In genomic region chr3:194250104-194251002, GRCh38 we compare ENCODE assay signal across 10 cellular contexts.
DNase-seq lines count a peak whose midpoint lies in the region; ATAC-seq and TF ChIP-seq lines count a peak whose summit lies in the region.
"Had no signal": no experiment of that assay in that cellular context is flagged by ENCODE, and none has a peak within 500 bp of the region (broad histone marks: within the 10 kb centered on the region; RNA-seq: fewer than 3 reads in every experiment).

No MANE protein-coding gene starts in this region.

- WGBS in right lobe of liver (ENCODE audit: insufficient coverage, low coverage, low lambda C conversion rate, missing lambda C conversion rate) = 10% methylated on average over 9 of the region's 20 CpGs
- WGBS in upper lobe of left lung, 2 donors = 51 to 58% methylated on average over 13 to 20 of the region's 20 CpGs

- POLR2A ChIA-PET in activated CD8-positive, alpha-beta T cell treated with anti-CD3 and anti-CD28 coated beads, Interleukin-2, amount 10 ng/mL, durations not matched to agents 7 days and 5 days (lab: Charles Lee) = interaction anchor here (0.6 kb wide), 1 partner anchor 738 kb away, joined by 3 read pairs; no protein-coding TSS in a partner anchor
- POLR2A ChIA-PET in activated CD8-positive, alpha-beta T cell treated with anti-CD3 and anti-CD28 coated beads for 36 hours (lab: Charles Lee) = no interaction called here

- TF ChIP-seq CTCF in activated CD8-positive, alpha-beta T cell treated with anti-CD3 and anti-CD28 coated beads for 36 hours (IDR thresholded peaks at IDR 0.05) = no peak
- TF ChIP-seq CTCF in choroid plexus epithelial cell (conservative IDR thresholded peaks at IDR 0.05; ENCODE audit: low read depth, low read length) (no peak), right lobe of liver (IDR thresholded peaks at IDR 0.05) (no peak), upper lobe of left lung (IDR thresholded peaks at IDR 0.05) (no peak)

- no peaks in the 10 kb centered on the region for H3K9me3 ChIP-seq in right lobe of liver
- no peaks in the 10 kb centered on the region for H3K9me3 ChIP-seq in upper lobe of left lung

- no peak for ATAC-seq in activated CD8-positive, alpha-beta T cell treated with anti-CD3 and anti-CD28 coated beads, Interleukin-2, amount 10 ng/mL, durations not matched to agents 7 days and 5 days
- ATAC-seq in activated CD8-positive, alpha-beta T cell treated with anti-CD3 and anti-CD28 coated beads for 36 hours = no peak
- ATAC-seq in right lobe of liver (peak; percentile 48 to 64 (median 61)), upper lobe of left lung (ENCODE audit: low FRiP score in 2 of 2) (peak; percentile 5 to 75), GM21786 (IDR thresholded peaks at IDR 0.05; ENCODE audit: unreplicated experiment) (no peak), HG03097 (IDR thresholded peaks at IDR 0.05; ENCODE audit: low FRiP score, unreplicated experiment) (no peak)
- ATAC-seq: natural killer cell had no signal

- H3K9me3 Mint-ChIP-seq in activated CD8-positive, alpha-beta T cell treated with anti-CD3 and anti-CD28 coated beads, Interleukin-2, amount 10 ng/mL, durations not matched to agents 7 days and 5 days (ENCODE audit: insufficient read depth) = no peaks in the 10 kb centered on the region
- H3K9me3 Mint-ChIP-seq in activated CD8-positive, alpha-beta T cell treated with anti-CD3 and anti-CD28 coated beads for 36 hours = no peaks in the 10 kb centered on the region
- H3K9me3 Mint-ChIP-seq: natural killer cell had no signal

- H3K27me3 Mint-ChIP-seq in activated CD8-positive, alpha-beta T cell treated with anti-CD3 and anti-CD28 coated beads, Interleukin-2, amount 10 ng/mL, durations not matched to agents 7 days and 5 days (ENCODE audit: low read depth) = peaks cover 19% of the 10 kb centered on the region
- H3K27me3 Mint-ChIP-seq in activated CD8-positive, alpha-beta T cell treated with anti-CD3 and anti-CD28 coated beads for 36 hours = no peaks in the 10 kb centered on the region

- no peak for TF ChIP-seq EP300 in upper lobe of left lung (IDR thresholded peaks at IDR 0.05)

- H3K27ac ChIP-seq in right lobe of liver = peak overlapping the region; percentile 47 to 91 (median 83)
- no peak overlapping the region for H3K27ac ChIP-seq in upper lobe of left lung

- peaks cover 0 to 44% (median 24%) of the 10 kb centered on the region in 4 donors for H3K4me1 ChIP-seq in right lobe of liver
- peaks cover 10 to 28% (median 16%) of the 10 kb centered on the region in 4 donors for H3K4me1 ChIP-seq in upper lobe of left lung

- intact Hi-C loops in activated CD8-positive, alpha-beta T cell treated with anti-CD3 and anti-CD28 coated beads for 36 hours (cut with micrococcal nuclease) = no loop called here
- intact Hi-C loops in right lobe of liver (cut with DNase I) = no loop called here

- TF ChIP-seq POLR2A in right lobe of liver (IDR thresholded peaks at IDR 0.05) (no peak), upper lobe of left lung (IDR thresholded peaks at IDR 0.05) (no peak)

- no peak overlapping the region for H3K4me3 Mint-ChIP-seq in activated CD8-positive, alpha-beta T cell treated with anti-CD3 and anti-CD28 coated beads, Interleukin-2, amount 10 ng/mL, durations not matched to agents 7 days and 5 days
- H3K4me3 Mint-ChIP-seq in activated CD8-positive, alpha-beta T cell treated with anti-CD3 and anti-CD28 coated beads for 36 hours = no peak overlapping the region
- H3K4me3 Mint-ChIP-seq: natural killer cell had no signal

- H3K27me3 ChIP-seq in right lobe of liver (no peaks in the 10 kb centered on the region), upper lobe of left lung (no peaks in the 10 kb centered on the region)

- CTCF ChIA-PET in activated CD8-positive, alpha-beta T cell treated with anti-CD3 and anti-CD28 coated beads, Interleukin-2, amount 10 ng/mL, durations not matched to agents 7 days and 5 days (lab: Charles Lee) = interaction anchor here (1.0 to 1.3 kb wide), 2 partner anchors 10 to 65 kb away, joined by 3 read pairs; no protein-coding TSS in a partner anchor
- CTCF ChIA-PET in activated CD8-positive, alpha-beta T cell treated with anti-CD3 and anti-CD28 coated beads for 36 hours (lab: Charles Lee) = no interaction called here

- H3K27ac Mint-ChIP-seq in activated CD8-positive, alpha-beta T cell treated with anti-CD3 and anti-CD28 coated beads, Interleukin-2, amount 10 ng/mL, durations not matched to agents 7 days and 5 days = peak overlapping the region; percentile 28
- H3K27ac Mint-ChIP-seq in activated CD8-positive, alpha-beta T cell treated with anti-CD3 and anti-CD28 coated beads for 36 hours = no peak overlapping the region
- H3K27ac Mint-ChIP-seq: natural killer cell had no signal

- H3K36me3 Mint-ChIP-seq in activated CD8-positive, alpha-beta T cell treated with anti-CD3 and anti-CD28 coated beads, Interleukin-2, amount 10 ng/mL, durations not matched to agents 7 days and 5 days (ENCODE audit: low read depth) = no peaks in the 10 kb centered on the region
- H3K36me3 Mint-ChIP-seq in activated CD8-positive, alpha-beta T cell treated with anti-CD3 and anti-CD28 coated beads for 36 hours (ENCODE audit: low read depth) = no peaks in the 10 kb centered on the region
- H3K36me3 Mint-ChIP-seq: natural killer cell had no signal

- no peak overlapping the region for H3K4me3 ChIP-seq in choroid plexus epithelial cell (ENCODE audit: low read depth, low read length)
- H3K4me3 ChIP-seq in right lobe of liver = peak overlapping the region in 2 of 3 donors; percentile 29 to 39
- no peak overlapping the region for H3K4me3 ChIP-seq in upper lobe of left lung

- DNase-seq in activated CD8-positive, alpha-beta T cell treated with anti-CD3 and anti-CD28 coated beads, Interleukin-2, amount 10 ng/mL, durations not matched to agents 7 days and 5 days = no peak
- no peak for DNase-seq in activated CD8-positive, alpha-beta T cell treated with anti-CD3 and anti-CD28 coated beads for 36 hours
- DNase-seq in choroid plexus epithelial cell (ENCODE audit: low read depth) (peak; percentile 58), right lobe of liver (peak; percentile 79 to 88 (median 88)), upper lobe of left lung (peak; percentile 32 to 33), SKM-1 (lab: John Stamatoyannopoulos, UW; ENCODE audit: unreplicated experiment) (no peak)
- DNase-seq: natural killer cell, NCI-H446 treated with DMSO at 0.1 percent for 48 hours had no signal

- H3K36me3 ChIP-seq in right lobe of liver (no peaks in the 10 kb centered on the region), upper lobe of left lung (no peaks in the 10 kb centered on the region)

- peaks cover 12% of the 10 kb centered on the region for H3K4me1 Mint-ChIP-seq in activated CD8-positive, alpha-beta T cell treated with anti-CD3 and anti-CD28 coated beads, Interleukin-2, amount 10 ng/mL, durations not matched to agents 7 days and 5 days (ENCODE audit: low read depth)
- H3K4me1 Mint-ChIP-seq in activated CD8-positive, alpha-beta T cell treated with anti-CD3 and anti-CD28 coated beads for 36 hours (ENCODE audit: low read depth) = peaks cover 3% of the 10 kb centered on the region

Comparison
In these comparisons a context has a peak if more than half of its experiments do, and no peak if none do; other contexts are left out.
1. ATAC-seq: peak in right lobe of liver (4 of 4) and upper lobe of left lung (2 of 2); none in activated CD8-positive, alpha-beta T cell treated with anti-CD3 and anti-CD28 coated beads, Interleukin-2, amount 10 ng/mL, durations not matched to agents 7 days and 5 days (single experiment), activated CD8-positive, alpha-beta T cell treated with anti-CD3 and anti-CD28 coated beads for 36 hours (single experiment), GM21786 (single experiment) and HG03097 (single experiment).
2. DNase-seq: peak in choroid plexus epithelial cell (single experiment), right lobe of liver (3 of 3) and upper lobe of left lung (2 of 2); none in activated CD8-positive, alpha-beta T cell treated with anti-CD3 and anti-CD28 coated beads, Interleukin-2, amount 10 ng/mL, durations not matched to agents 7 days and 5 days (single experiment), activated CD8-positive, alpha-beta T cell treated with anti-CD3 and anti-CD28 coated beads for 36 hours (single experiment) and SKM-1 (single experiment).
3. H3K4me3 ChIP-seq: peak in right lobe of liver (2 of 3); none in choroid plexus epithelial cell (single experiment) and upper lobe of left lung (0 of 4).
4. H3K27ac ChIP-seq: peak in right lobe of liver (3 of 3); none in upper lobe of left lung (0 of 4).